1 cellular context compared by ENCODE assay signal in the genomic region with DNA sequence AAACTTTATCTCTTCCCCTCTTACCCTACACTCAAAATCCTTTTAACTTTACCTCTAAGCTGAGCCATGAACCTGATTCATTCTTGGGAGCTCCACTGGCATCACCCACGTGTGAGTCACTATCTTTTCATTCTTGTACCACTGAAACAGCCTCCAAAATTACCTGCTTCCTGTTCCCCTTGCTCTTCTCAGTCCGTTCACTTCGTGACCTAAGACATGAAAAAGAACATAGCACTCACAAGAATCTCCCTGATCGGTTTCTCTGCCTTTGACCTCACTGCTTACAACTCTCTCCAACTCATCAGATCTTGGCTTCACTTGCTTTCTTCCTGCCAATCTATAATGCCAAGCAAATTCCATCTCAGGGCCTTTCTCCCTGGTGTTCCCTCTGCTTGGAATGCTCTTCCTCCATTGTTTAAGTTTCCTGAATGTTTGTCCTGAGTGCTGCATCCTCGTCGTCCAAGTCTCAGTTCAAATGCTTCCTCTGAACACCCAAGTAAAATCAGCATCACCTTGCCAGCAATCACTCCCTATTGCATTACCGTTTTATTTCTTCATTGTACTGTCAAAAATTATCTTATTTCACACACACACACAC.
TF ChIP-seq lines count a peak whose summit lies in the region.

No MANE protein-coding gene starts in this region.

TF ChIP-seq in GM12878, 131 proteins besides CTCF, POLR2A, EP300 and RAD21:
- TF ChIP-seq FOS (IDR thresholded peaks at IDR 0.05; ENCODE audit: borderline replicate concordance, extremely low read depth, insufficient read length) (no peak), BRCA1 (IDR thresholded peaks at IDR 0.05; ENCODE audit: low read depth, low read length) (no peak), FOXM1 (IDR thresholded peaks at IDR 0.05; ENCODE audit: low read depth, low read length) (peak; percentile 30; the same call in 1 of the 2 replicates), TCF3 (IDR thresholded peaks at IDR 0.05; ENCODE audit: borderline replicate concordance, insufficient read depth, low read depth, low read length) (no peak), MYB (IDR thresholded peaks at IDR 0.05; ENCODE audit: borderline replicate concordance, low read depth, low read length) (no peak), LARP7 (IDR thresholded peaks at IDR 0.05) (no peak), GATAD2B (conservative IDR thresholded peaks at IDR 0.05; ENCODE audit: low read depth) (no peak), YBX1 (IDR thresholded peaks at IDR 0.05) (no peak), SPI1 (IDR thresholded peaks at IDR 0.05; ENCODE audit: borderline replicate concordance, insufficient read depth, low read depth, low read length) (peak; percentile 16; the same call in 1 of the 2 replicates), CREB1 (IDR thresholded peaks at IDR 0.05; ENCODE audit: low read depth) (peak; percentile 48; the same call in 1 of the 2 replicates), NFXL1 (IDR thresholded peaks at IDR 0.05; ENCODE audit: borderline replicate concordance) (no peak), WRNIP1 (IDR thresholded peaks at IDR 0.05; ENCODE audit: borderline replicate concordance, low read depth, low read length) (no peak), PML (IDR thresholded peaks at IDR 0.05; ENCODE audit: low read length) (no peak), MYC (IDR thresholded peaks at IDR 0.05; ENCODE audit: insufficient read depth, insufficient read length, insufficient replicate concordance, low read length, severe bottlenecking) (no peak), JUNB (IDR thresholded peaks at IDR 0.05) (no peak), CHD1 (IDR thresholded peaks at IDR 0.05; ENCODE audit: low read depth, low read length) (no peak), BHLHE40 (IDR thresholded peaks at IDR 0.05; ENCODE audit: borderline replicate concordance in 1 of 2, low read depth in 2 of 2, low read length in 1 of 2) (no peak), NFIC (IDR thresholded peaks at IDR 0.05; ENCODE audit: low read depth, low read length) (no peak), CREM (IDR thresholded peaks at IDR 0.05; ENCODE audit: low read depth) (0 out of 2 replicates have a peak, but pooled peaks have one; percentile 26), IKZF2 (IDR thresholded peaks at IDR 0.05) (peak in 1 of 2 experiments; percentile 23; a peak in 1 of 4 replicates), SUPT20H (IDR thresholded peaks at IDR 0.05; ENCODE audit: borderline replicate concordance, control insufficient read depth, low read depth, low read length) (no peak), MEF2A (IDR thresholded peaks at IDR 0.05; ENCODE audit: insufficient read depth, low read depth, low read length) (no peak), RFX5 (IDR thresholded peaks at IDR 0.05; ENCODE audit: low read depth, low read length) (no peak), ZNF274 (IDR thresholded peaks at IDR 0.05; ENCODE audit: insufficient read depth, insufficient read length) (no peak), PAX8 (IDR thresholded peaks at IDR 0.05) (no peak)
- TF ChIP-seq, protein P1, sequence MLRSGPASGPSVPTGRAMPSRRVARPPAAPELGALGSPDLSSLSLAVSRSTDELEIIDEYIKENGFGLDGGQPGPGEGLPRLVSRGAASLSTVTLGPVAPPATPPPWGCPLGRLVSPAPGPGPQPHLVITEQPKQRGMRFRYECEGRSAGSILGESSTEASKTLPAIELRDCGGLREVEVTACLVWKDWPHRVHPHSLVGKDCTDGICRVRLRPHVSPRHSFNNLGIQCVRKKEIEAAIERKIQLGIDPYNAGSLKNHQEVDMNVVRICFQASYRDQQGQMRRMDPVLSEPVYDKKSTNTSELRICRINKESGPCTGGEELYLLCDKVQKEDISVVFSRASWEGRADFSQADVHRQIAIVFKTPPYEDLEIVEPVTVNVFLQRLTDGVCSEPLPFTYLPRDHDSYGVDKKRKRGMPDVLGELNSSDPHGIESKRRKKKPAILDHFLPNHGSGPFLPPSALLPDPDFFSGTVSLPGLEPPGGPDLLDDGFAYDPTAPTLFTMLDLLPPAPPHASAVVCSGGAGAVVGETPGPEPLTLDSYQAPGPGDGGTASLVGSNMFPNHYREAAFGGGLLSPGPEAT (IDR thresholded peaks at IDR 0.05; ENCODE audit: low read depth): no peak
- TF ChIP-seq, protein P2, sequence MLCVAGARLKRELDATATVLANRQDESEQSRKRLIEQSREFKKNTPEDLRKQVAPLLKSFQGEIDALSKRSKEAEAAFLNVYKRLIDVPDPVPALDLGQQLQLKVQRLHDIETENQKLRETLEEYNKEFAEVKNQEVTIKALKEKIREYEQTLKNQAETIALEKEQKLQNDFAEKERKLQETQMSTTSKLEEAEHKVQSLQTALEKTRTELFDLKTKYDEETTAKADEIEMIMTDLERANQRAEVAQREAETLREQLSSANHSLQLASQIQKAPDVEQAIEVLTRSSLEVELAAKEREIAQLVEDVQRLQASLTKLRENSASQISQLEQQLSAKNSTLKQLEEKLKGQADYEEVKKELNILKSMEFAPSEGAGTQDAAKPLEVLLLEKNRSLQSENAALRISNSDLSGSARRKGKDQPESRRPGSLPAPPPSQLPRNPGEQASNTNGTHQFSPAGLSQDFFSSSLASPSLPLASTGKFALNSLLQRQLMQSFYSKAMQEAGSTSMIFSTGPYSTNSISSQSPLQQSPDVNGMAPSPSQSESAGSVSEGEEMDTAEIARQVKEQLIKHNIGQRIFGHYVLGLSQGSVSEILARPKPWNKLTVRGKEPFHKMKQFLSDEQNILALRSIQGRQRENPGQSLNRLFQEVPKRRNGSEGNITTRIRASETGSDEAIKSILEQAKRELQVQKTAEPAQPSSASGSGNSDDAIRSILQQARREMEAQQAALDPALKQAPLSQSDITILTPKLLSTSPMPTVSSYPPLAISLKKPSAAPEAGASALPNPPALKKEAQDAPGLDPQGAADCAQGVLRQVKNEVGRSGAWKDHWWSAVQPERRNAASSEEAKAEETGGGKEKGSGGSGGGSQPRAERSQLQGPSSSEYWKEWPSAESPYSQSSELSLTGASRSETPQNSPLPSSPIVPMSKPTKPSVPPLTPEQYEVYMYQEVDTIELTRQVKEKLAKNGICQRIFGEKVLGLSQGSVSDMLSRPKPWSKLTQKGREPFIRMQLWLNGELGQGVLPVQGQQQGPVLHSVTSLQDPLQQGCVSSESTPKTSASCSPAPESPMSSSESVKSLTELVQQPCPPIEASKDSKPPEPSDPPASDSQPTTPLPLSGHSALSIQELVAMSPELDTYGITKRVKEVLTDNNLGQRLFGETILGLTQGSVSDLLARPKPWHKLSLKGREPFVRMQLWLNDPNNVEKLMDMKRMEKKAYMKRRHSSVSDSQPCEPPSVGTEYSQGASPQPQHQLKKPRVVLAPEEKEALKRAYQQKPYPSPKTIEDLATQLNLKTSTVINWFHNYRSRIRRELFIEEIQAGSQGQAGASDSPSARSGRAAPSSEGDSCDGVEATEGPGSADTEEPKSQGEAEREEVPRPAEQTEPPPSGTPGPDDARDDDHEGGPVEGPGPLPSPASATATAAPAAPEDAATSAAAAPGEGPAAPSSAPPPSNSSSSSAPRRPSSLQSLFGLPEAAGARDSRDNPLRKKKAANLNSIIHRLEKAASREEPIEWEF (IDR thresholded peaks at IDR 0.05; ENCODE audit: insufficient replicate concordance, low read depth, low read length): no peak
- TF ChIP-seq, protein P3, sequence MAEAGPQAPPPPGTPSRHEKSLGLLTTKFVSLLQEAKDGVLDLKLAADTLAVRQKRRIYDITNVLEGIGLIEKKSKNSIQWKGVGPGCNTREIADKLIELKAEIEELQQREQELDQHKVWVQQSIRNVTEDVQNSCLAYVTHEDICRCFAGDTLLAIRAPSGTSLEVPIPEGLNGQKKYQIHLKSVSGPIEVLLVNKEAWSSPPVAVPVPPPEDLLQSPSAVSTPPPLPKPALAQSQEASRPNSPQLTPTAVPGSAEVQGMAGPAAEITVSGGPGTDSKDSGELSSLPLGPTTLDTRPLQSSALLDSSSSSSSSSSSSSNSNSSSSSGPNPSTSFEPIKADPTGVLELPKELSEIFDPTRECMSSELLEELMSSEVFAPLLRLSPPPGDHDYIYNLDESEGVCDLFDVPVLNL (IDR thresholded peaks at IDR 0.05; ENCODE audit: low read depth, low read length): no peak
- TF ChIP-seq, protein P4, sequence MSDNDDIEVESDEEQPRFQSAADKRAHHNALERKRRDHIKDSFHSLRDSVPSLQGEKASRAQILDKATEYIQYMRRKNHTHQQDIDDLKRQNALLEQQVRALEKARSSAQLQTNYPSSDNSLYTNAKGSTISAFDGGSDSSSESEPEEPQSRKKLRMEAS (IDR thresholded peaks at IDR 0.05; ENCODE audit: low read depth, low read length): no peak
- TF ChIP-seq, protein P5, sequence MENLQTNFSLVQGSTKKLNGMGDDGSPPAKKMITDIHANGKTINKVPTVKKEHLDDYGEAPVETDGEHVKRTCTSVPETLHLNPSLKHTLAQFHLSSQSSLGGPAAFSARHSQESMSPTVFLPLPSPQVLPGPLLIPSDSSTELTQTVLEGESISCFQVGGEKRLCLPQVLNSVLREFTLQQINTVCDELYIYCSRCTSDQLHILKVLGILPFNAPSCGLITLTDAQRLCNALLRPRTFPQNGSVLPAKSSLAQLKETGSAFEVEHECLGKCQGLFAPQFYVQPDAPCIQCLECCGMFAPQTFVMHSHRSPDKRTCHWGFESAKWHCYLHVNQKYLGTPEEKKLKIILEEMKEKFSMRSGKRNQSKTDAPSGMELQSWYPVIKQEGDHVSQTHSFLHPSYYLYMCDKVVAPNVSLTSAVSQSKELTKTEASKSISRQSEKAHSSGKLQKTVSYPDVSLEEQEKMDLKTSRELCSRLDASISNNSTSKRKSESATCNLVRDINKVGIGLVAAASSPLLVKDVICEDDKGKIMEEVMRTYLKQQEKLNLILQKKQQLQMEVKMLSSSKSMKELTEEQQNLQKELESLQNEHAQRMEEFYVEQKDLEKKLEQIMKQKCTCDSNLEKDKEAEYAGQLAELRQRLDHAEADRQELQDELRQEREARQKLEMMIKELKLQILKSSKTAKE (IDR thresholded peaks at IDR 0.05; ENCODE audit: low read depth, poor library complexity, severe bottlenecking): no peak
- TF ChIP-seq, protein P6, sequence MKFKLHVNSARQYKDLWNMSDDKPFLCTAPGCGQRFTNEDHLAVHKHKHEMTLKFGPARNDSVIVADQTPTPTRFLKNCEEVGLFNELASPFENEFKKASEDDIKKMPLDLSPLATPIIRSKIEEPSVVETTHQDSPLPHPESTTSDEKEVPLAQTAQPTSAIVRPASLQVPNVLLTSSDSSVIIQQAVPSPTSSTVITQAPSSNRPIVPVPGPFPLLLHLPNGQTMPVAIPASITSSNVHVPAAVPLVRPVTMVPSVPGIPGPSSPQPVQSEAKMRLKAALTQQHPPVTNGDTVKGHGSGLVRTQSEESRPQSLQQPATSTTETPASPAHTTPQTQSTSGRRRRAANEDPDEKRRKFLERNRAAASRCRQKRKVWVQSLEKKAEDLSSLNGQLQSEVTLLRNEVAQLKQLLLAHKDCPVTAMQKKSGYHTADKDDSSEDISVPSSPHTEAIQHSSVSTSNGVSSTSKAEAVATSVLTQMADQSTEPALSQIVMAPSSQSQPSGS (IDR thresholded peaks at IDR 0.05; ENCODE audit: low read length): no peak
- TF ChIP-seq, protein P7, sequence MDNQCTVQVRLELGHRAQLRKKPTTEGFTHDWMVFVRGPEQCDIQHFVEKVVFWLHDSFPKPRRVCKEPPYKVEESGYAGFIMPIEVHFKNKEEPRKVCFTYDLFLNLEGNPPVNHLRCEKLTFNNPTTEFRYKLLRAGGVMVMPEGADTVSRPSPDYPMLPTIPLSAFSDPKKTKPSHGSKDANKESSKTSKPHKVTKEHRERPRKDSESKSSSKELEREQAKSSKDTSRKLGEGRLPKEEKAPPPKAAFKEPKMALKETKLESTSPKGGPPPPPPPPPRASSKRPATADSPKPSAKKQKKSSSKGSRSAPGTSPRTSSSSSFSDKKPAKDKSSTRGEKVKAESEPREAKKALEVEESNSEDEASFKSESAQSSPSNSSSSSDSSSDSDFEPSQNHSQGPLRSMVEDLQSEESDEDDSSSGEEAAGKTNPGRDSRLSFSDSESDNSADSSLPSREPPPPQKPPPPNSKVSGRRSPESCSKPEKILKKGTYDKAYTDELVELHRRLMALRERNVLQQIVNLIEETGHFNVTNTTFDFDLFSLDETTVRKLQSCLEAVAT (IDR thresholded peaks at IDR 0.05): no peak
